8 cellular contexts compared by ENCODE assay signal in the genomic region with DNA sequence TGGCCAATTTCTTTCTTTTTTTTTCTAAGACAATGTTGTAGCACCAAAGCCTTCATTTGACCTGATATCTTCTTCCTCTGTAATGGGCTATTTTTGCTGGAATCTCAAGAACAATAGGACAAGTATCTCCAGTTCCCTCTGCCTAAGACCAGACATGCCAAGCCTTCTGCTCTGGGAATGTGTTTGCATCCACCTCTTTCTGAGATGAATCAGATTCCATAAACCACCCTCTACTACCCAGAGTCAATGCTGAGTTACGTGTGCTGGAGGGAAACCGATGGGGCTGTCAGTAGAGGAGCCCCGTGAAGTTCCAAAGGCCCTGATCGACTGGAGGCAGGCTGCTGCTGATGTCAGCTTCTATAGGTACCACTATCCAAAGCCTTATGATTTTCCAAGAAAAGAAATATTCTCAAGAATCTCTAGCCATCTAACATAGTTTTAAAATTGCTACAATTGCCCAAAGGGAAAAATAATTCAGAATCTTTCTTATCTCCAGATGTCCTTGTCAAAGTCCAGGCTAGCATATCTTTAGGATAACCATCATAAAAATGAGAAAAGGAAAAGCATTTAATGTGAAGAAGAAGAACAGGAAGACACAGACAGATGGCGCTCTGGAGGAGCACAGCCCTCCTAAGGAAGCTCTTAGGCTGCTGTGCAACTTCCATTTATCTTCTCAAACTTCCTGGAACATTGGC.
DNase-seq lines count a peak whose midpoint lies in the region; ATAC-seq, FAIRE-seq and TF ChIP-seq lines count a peak whose summit lies in the region.

No MANE protein-coding gene starts in this region.

- no peaks in the 10 kb centered on the region for H4K20me1 ChIP-seq in HepG2 (ENCODE audit: insufficient read depth, low read length)

- TF ChIP-seq POLR2A in HepG2 (IDR thresholded peaks at IDR 0.05; ENCODE audit: insufficient read depth in 1 of 2, low read depth in 2 of 2, low read length in 2 of 2): no peak

- H3K4me1 ChIP-seq in left ventricle myocardium inferior (no peaks in the 10 kb centered on the region), HepG2 (ENCODE audit: insufficient read depth, low read length) (no peaks in the 10 kb centered on the region)

- POLR2A ChIA-PET in HepG2 (lab: Yijun Ruan, JAX): no interaction called here

- WGBS in HepG2 (ENCODE audit: low lambda C conversion rate): 1% methylated on average over 5 of the region's 5 CpGs

- TF ChIP-seq RAD21 in HepG2 (CRISPR knock-in tag; IDR thresholded peaks at IDR 0.05): 0 out of 2 replicates have a peak, but pooled peaks have one; percentile 10

- no TSS peak for BruUV-seq in HepG2 (replicated peaks; lab: Mats Ljungman, UMichigan)

- ATAC-seq in HepG2 (peak; percentile 34; the same call in 1 of the 3 replicates), HG03565 (IDR thresholded peaks at IDR 0.05; ENCODE audit: unreplicated experiment) (no peak), GM18907 (IDR thresholded peaks at IDR 0.05; ENCODE audit: unreplicated experiment) (no peak)

- peak; percentile 53 for TF ChIP-seq CTCF in left ventricle myocardium inferior (IDR thresholded peaks at IDR 0.05; ENCODE audit: borderline replicate concordance)
- TF ChIP-seq CTCF in astrocyte of the cerebellum (IDR thresholded peaks at IDR 0.05; ENCODE audit: low read depth, low read length, missing control alignments): peak; percentile 70
- peak; percentile 64 for TF ChIP-seq CTCF in HepG2 (CRISPR knock-in tag; IDR thresholded peaks at IDR 0.05)

- H3K36me3 ChIP-seq in left ventricle myocardium inferior (no peaks in the 10 kb centered on the region), HepG2 (replicated peaks in 1 of 2; ENCODE audit: control insufficient read depth in 1 of 2, insufficient read depth in 2 of 2, low read length in 2 of 2) (no peaks in the 10 kb centered on the region)

- FAIRE-seq in HepG2 (lab: Jason Lieb, UNC): peak; percentile 63

- H3K9me3 ChIP-seq in left ventricle myocardium inferior (replicated peaks): no peaks in the 10 kb centered on the region
- no peaks in the 10 kb centered on the region for H3K9me3 ChIP-seq in HepG2 (ENCODE audit: low read length)

- no peak overlapping the region for H3K27ac ChIP-seq in left ventricle myocardium inferior (replicated peaks)
- H3K27ac ChIP-seq in HepG2 (ENCODE audit: extremely low read length, insufficient read depth, low read length): no peak overlapping the region

- H3K27me3 ChIP-seq in left ventricle myocardium inferior (ENCODE audit: low read depth) (peaks cover 88% of the 10 kb centered on the region), HepG2 (ENCODE audit: control insufficient read depth in 1 of 2, insufficient read depth in 2 of 2, low read length in 2 of 2) (peaks cover 0 to 1% of the 10 kb centered on the region in 2 experiments; a peak in 3 of 5 replicates)

- H3K4me2 ChIP-seq in HepG2 (ENCODE audit: low read depth, low read length): no peak overlapping the region

- H2AFZ ChIP-seq in HepG2 (ENCODE audit: low read length): no peak overlapping the region

- no peak overlapping the region for H3K4me3 ChIP-seq in left ventricle myocardium inferior
- H3K4me3 ChIP-seq in astrocyte of the cerebellum (ENCODE audit: low read depth, low read length): no peak overlapping the region
- no peak overlapping the region for H3K4me3 ChIP-seq in HepG2 (replicated peaks in 1 of 3; ENCODE audit: insufficient read depth in 1 of 3, low read depth in 2 of 3, low read length in 3 of 3)

- TF ChIP-seq EP300 in HepG2 (IDR thresholded peaks at IDR 0.05; ENCODE audit: low read depth in 2 of 2, low read length in 2 of 2) (no peak), HepG2 (CRISPR knock-in tag; IDR thresholded peaks at IDR 0.05; ENCODE audit: borderline replicate concordance) (no peak)

- CTCF ChIA-PET in HepG2 (lab: Yijun Ruan, JAX; ENCODE audit: low intra/inter-chr PET ratio, low total read pairs): interaction anchor here (1.0 to 2.5 kb wide), 3 partner anchors 231 to 482 kb away, joined by 3 to 26 read pairs (median 6); no protein-coding TSS in a partner anchor

- no peak overlapping the region for H3K9ac ChIP-seq in HepG2 (ENCODE audit: insufficient read depth, low read depth, low read length)

- DNase-seq in left ventricle myocardium inferior (no peak), cardiac septum (ENCODE audit: low spot score) (no peak), NCI-H1694 treated with DMSO at 0.1 percent for 48 hours (lab: John Stamatoyannopoulos, UW) (peak; percentile 78), astrocyte of the cerebellum (ENCODE audit: low read depth) (peak; percentile 36), HepG2 (ENCODE audit: low spot score) (peak; percentile 14), NCI-H1436 (lab: John Stamatoyannopoulos, UW) (no peak)

- no peaks in the 10 kb centered on the region for H3K79me2 ChIP-seq in HepG2 (ENCODE audit: insufficient read depth, low read length)

- intact Hi-C loops in left ventricle myocardium inferior (cut with micrococcal nuclease): no loop called here
- intact Hi-C loops in cardiac septum (cut with DNase I): loop anchor here (5.0 kb wide), 1 partner anchor 230 kb away; no protein-coding TSS in a partner anchor
- intact Hi-C loops in HepG2 (cut with micrococcal nuclease; ENCODE audit: unreplicated experiment): loop anchor here (1.0 kb wide), 1 partner anchor 231 kb away; no protein-coding TSS in a partner anchor

- in situ Hi-C loops in astrocyte of the cerebellum (cut with HindIII; ENCODE audit: low sequenced_read_pairs): no loop called here
- in situ Hi-C loops in HepG2 (cut with HindIII; ENCODE audit: extremely low pct_ligation_motif_present, low pct_unique_long_range_greater_than_20kb): loop anchor here (25.0 kb wide), 1 partner anchor 475 kb away; no protein-coding TSS in a partner anchor

TF ChIP-seq in HepG2, 621 proteins besides CTCF, POLR2A, EP300 and RAD21:
- TF ChIP-seq ZNF331 (CRISPR knock-in tag; IDR thresholded peaks at IDR 0.05) (no peak), RCOR2 (CRISPR knock-in tag; IDR thresholded peaks at IDR 0.05) (no peak), STAG1 (CRISPR knock-in tag; IDR thresholded peaks at IDR 0.05) (peak; percentile 61), ZBTB46 (CRISPR knock-in tag; IDR thresholded peaks at IDR 0.05; ENCODE audit: borderline replicate concordance) (no peak), SMC3 (IDR thresholded peaks at IDR 0.05; ENCODE audit: low read length) (peak; percentile 76), ELF3 (CRISPR knock-in tag; IDR thresholded peaks at IDR 0.05) (0 out of 2 replicates have a peak, but pooled peaks have one; percentile 23), TBX3 (IDR thresholded peaks at IDR 0.05; ENCODE audit: borderline replicate concordance) (no peak)

Comparison
In these comparisons a context has a peak if more than half of its experiments do, and no peak if none do; other contexts are left out.
1. DNase-seq: peak in NCI-H1694 treated with DMSO at 0.1 percent for 48 hours (single experiment), astrocyte of the cerebellum (single experiment) and HepG2 (single experiment); none in left ventricle myocardium inferior (single experiment), cardiac septum (single experiment) and NCI-H1436 (single experiment).
2. Peak in every context shown above with its lines, with median percentiles within 50 percentile points of each other: CTCF ChIP-seq.